ENCODE assay signal across 1 cellular context in the genomic region with DNA sequence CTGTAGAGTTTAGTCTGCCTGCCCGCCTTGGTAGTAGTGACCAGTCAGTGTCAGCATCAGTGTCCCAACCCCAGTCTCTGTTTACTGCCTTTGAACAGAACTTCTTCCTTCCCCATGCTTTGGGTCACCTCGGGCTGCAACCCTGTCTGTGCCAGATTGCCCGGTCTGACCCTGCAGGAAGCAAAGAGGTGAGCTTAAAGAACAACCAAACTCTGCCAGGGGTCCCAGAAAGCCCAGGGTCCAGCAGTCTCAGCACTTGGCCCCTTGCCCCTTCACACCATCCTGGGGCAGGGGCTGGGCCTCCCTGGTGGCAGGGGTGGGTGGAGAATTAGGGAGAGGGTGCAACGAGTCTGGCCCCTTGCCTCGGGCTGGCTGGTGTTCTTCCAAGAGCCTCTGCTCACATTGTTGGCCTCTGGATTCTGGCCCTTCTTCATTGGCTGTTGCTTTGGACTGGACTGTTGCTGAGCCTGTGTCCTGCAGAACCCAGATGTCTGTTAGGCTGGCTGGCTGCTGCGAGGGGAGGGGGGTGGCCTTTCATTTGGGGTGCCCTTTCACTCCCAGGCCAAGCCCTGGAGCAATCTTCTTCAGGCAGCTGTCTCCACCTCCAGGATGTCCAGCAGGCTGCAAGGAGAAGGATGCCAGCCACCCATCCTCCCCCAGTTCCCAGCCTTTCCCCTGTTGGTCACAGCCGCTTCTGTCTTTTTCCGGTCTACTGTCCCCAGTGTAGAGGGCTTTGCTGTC.
TF ChIP-seq lines count a peak whose summit lies in the region.

No MANE protein-coding gene starts in this region.

TF ChIP-seq in endothelial cell of umbilical vein, 7 proteins besides CTCF, POLR2A, EP300 and RAD21 (continued from another document):
- TF ChIP-seq JUN (IDR thresholded peaks at IDR 0.05; ENCODE audit: borderline replicate concordance, insufficient read depth, insufficient read length, low read depth): no peak
- TF ChIP-seq POLR2AphosphoS5 (IDR thresholded peaks at IDR 0.05; ENCODE audit: insufficient read depth, low read depth, low read length): no peak
- no peak for TF ChIP-seq GATA2 (IDR thresholded peaks at IDR 0.05; ENCODE audit: insufficient read depth, insufficient read length, low read depth, low read length)
- no peak for TF ChIP-seq EZH2 (IDR thresholded peaks at IDR 0.05; ENCODE audit: borderline replicate concordance, low read depth, low read length, severe bottlenecking)
- no peak for TF ChIP-seq FOS (IDR thresholded peaks at IDR 0.05; ENCODE audit: borderline replicate concordance, insufficient read depth, low read length)
- TF ChIP-seq, protein P1, sequence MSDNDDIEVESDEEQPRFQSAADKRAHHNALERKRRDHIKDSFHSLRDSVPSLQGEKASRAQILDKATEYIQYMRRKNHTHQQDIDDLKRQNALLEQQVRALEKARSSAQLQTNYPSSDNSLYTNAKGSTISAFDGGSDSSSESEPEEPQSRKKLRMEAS (IDR thresholded peaks at IDR 0.05; ENCODE audit: insufficient read depth, insufficient read length): no peak
TF ChIP-seq in endothelial cell of umbilical vein: peak in this region for 0.
